ENCODE assay signal across 1 cellular context in genomic region chr5:93620487-93621339, GRCh38.
A peak's percentile ranks its signal among the peaks of the same experiment; 100 is the strongest.
TF ChIP-seq lines count a peak whose summit lies in the region.

No MANE protein-coding gene starts in this region.

TF ChIP-seq in HepG2, 621 proteins besides CTCF, POLR2A, EP300 and RAD21 (continued from another document and continues in another):
- TF ChIP-seq RNF2 (conservative IDR thresholded peaks at IDR 0.05; ENCODE audit: low read depth): no peak
- TF ChIP-seq SIN3A (IDR thresholded peaks at IDR 0.05; ENCODE audit: borderline replicate concordance, low read depth, low read length): no peak
- TF ChIP-seq DR1 (CRISPR knock-in tag; IDR thresholded peaks at IDR 0.05): peak; percentile 22; the same call in 1 of the 2 replicates
- no peak; the same call in 1 of the 2 replicates for TF ChIP-seq RXRB (CRISPR knock-in tag; IDR thresholded peaks at IDR 0.05; ENCODE audit: borderline replicate concordance)
- no peak for TF ChIP-seq CENPT (CRISPR knock-in tag; IDR thresholded peaks at IDR 0.05; ENCODE audit: low read depth)
- no peak for TF ChIP-seq ZNF513 (CRISPR knock-in tag; conservative IDR thresholded peaks at IDR 0.05)
- no peak for TF ChIP-seq SCMH1 (CRISPR knock-in tag; IDR thresholded peaks at IDR 0.05; ENCODE audit: borderline replicate concordance)
- no peak; the same call in 1 of the 2 replicates for TF ChIP-seq PHF8 (CRISPR knock-in tag; IDR thresholded peaks at IDR 0.05)
- TF ChIP-seq ZMAT5 (CRISPR knock-in tag; IDR thresholded peaks at IDR 0.05; ENCODE audit: borderline replicate concordance, low read depth): no peak
- no peak for TF ChIP-seq ZNF383 (CRISPR knock-in tag; IDR thresholded peaks at IDR 0.05; ENCODE audit: borderline replicate concordance)
- TF ChIP-seq ZNF614 (CRISPR knock-in tag; IDR thresholded peaks at IDR 0.05; ENCODE audit: borderline replicate concordance): no peak
- TF ChIP-seq ZNF367 (CRISPR knock-in tag; IDR thresholded peaks at IDR 0.05; ENCODE audit: borderline replicate concordance): no peak
- no peak for TF ChIP-seq ZNF251 (CRISPR knock-in tag; IDR thresholded peaks at IDR 0.05)
- 0 out of 2 replicates have a peak, but pooled peaks have one; percentile 18 for TF ChIP-seq ETV6 (CRISPR knock-in tag; conservative IDR thresholded peaks at IDR 0.05)
- no peak for TF ChIP-seq SKIL (CRISPR knock-in tag; IDR thresholded peaks at IDR 0.05; ENCODE audit: borderline replicate concordance)
- TF ChIP-seq ONECUT2 (CRISPR knock-in tag; IDR thresholded peaks at IDR 0.05): no peak
- TF ChIP-seq HNRNPH1 (optimal IDR thresholded peaks at IDR 0.05; ENCODE audit: low read depth, low read length): no peak
- TF ChIP-seq ZNF75D (CRISPR knock-in tag; IDR thresholded peaks at IDR 0.05; ENCODE audit: borderline replicate concordance): no peak
- no peak for TF ChIP-seq GTF2F1 (IDR thresholded peaks at IDR 0.05; ENCODE audit: low read length)
- no peak for TF ChIP-seq ZSCAN30 (CRISPR knock-in tag; IDR thresholded peaks at IDR 0.05)
- TF ChIP-seq NONO (IDR thresholded peaks at IDR 0.05): no peak
- TF ChIP-seq NONO (CRISPR knock-in tag; conservative IDR thresholded peaks at IDR 0.05): no peak
- TF ChIP-seq POLR2AphosphoS5 (IDR thresholded peaks at IDR 0.05; ENCODE audit: low read depth, low read length): no peak
- TF ChIP-seq ZNF3 (CRISPR knock-in tag; IDR thresholded peaks at IDR 0.05): no peak
- no peak for TF ChIP-seq SOX6 (IDR thresholded peaks at IDR 0.05)
- peak; percentile 40; the same call in 1 of the 2 replicates for TF ChIP-seq SOX6 (CRISPR knock-in tag; IDR thresholded peaks at IDR 0.05)
- peak; percentile 79; the same call in 1 of the 2 replicates for TF ChIP-seq ZNF292 (CRISPR knock-in tag; IDR thresholded peaks at IDR 0.05; ENCODE audit: borderline replicate concordance, low read depth)
- TF ChIP-seq GZF1 (CRISPR knock-in tag; IDR thresholded peaks at IDR 0.05): no peak
- no peak for TF ChIP-seq ZNF674 (CRISPR knock-in tag; IDR thresholded peaks at IDR 0.05; ENCODE audit: low read depth)
- no peak for TF ChIP-seq HIC2 (CRISPR knock-in tag; IDR thresholded peaks at IDR 0.05; ENCODE audit: low read depth)
- TF ChIP-seq GPN1 (CRISPR knock-in tag; IDR thresholded peaks at IDR 0.05; ENCODE audit: borderline replicate concordance): no peak
- TF ChIP-seq ZSCAN21 (CRISPR knock-in tag; IDR thresholded peaks at IDR 0.05; ENCODE audit: borderline replicate concordance): no peak
- TF ChIP-seq ZNF761 (CRISPR knock-in tag; conservative IDR thresholded peaks at IDR 0.05): no peak; the same call in 1 of the 2 replicates
- no peak for TF ChIP-seq PAWR (CRISPR knock-in tag; IDR thresholded peaks at IDR 0.05; ENCODE audit: borderline replicate concordance)
- TF ChIP-seq NFAT5 (CRISPR knock-in tag; IDR thresholded peaks at IDR 0.05): no peak
- TF ChIP-seq TBL1XR1 (IDR thresholded peaks at IDR 0.05; ENCODE audit: borderline replicate concordance, low read length, partially characterized antibody): no peak
- TF ChIP-seq ZXDC (CRISPR knock-in tag; IDR thresholded peaks at IDR 0.05): no peak
- no peak for TF ChIP-seq TGIF2 (CRISPR knock-in tag; IDR thresholded peaks at IDR 0.05)
- TF ChIP-seq ZNF850 (CRISPR knock-in tag; conservative IDR thresholded peaks at IDR 0.05): no peak
- TF ChIP-seq REST (IDR thresholded peaks at IDR 0.05; ENCODE audit: borderline replicate concordance in 1 of 2, low read depth in 1 of 2, low read length in 2 of 2): no peak; a peak in 1 of 4 replicates
- 0 out of 2 replicates have a peak, but pooled peaks have one; percentile 36 for TF ChIP-seq ERF (CRISPR knock-in tag; IDR thresholded peaks at IDR 0.05)
- TF ChIP-seq CBX2 (IDR thresholded peaks at IDR 0.05; ENCODE audit: low read depth, low read length): no peak
- no peak for TF ChIP-seq CBX2 (CRISPR knock-in tag; IDR thresholded peaks at IDR 0.05; ENCODE audit: low read depth)
- TF ChIP-seq AGO1 (IDR thresholded peaks at IDR 0.05; ENCODE audit: low read depth, low read length, poor library complexity, severe bottlenecking): no peak
- no peak for TF ChIP-seq MAZ (IDR thresholded peaks at IDR 0.05; ENCODE audit: borderline replicate concordance, low read depth, low read length)
- peak; percentile 38; the same call in 1 of the 2 replicates for TF ChIP-seq MAZ (CRISPR knock-in tag; IDR thresholded peaks at IDR 0.05; ENCODE audit: low read depth)
- TF ChIP-seq THAP7 (CRISPR knock-in tag; IDR thresholded peaks at IDR 0.05): no peak
- no peak for TF ChIP-seq ZSCAN12 (CRISPR knock-in tag; IDR thresholded peaks at IDR 0.05)
- peak; percentile 63 for TF ChIP-seq HOXA5 (CRISPR knock-in tag; IDR thresholded peaks at IDR 0.05)
